21 cellular contexts compared by ENCODE assay signal in the genomic region with DNA sequence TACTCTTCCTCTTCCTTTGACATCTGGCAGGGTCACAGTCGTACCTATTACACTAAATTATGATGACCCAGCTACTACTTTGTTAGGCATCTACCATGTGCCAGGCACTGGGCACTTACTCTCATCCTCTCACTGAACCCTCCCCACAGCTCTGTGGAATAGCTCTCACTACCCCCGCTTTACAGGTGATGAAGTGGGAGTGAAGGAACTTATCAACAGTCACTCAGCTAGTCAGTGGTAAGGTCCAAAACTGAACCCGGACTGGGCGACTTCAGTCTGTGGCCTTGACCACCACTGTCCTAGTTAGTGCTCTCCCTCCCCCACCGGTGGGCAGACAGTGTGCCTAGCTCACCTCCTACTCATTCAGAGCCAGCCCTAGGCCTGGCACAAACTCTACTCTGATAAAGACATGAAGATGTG. TPM values are rescaled to one million over a fixed set of nuclear protein-coding genes. Genes with fewer than 3 reads are reported as not detected.
DNase-seq lines count a peak whose midpoint lies in the region; ATAC-seq and TF ChIP-seq lines count a peak whose summit lies in the region.
"Had no signal": no experiment of that assay in that cellular context is flagged by ENCODE, and none has a peak within 500 bp of the region (broad histone marks: within the 10 kb centered on the region; RNA-seq: fewer than 3 reads in every experiment).

No MANE protein-coding gene starts in this region.

- intact Hi-C loops in right cardiac atrium (cut with DNase I) = no loop called here

- H3K36me3 Mint-ChIP-seq in stimulated activated naive CD8-positive, alpha-beta T cell treated with anti-CD3 and anti-CD28 coated beads, Interleukin-15, Interleukin-2, amounts not matched to agents 100 ng/mL and 50 ng/mL, for 24 hours (ENCODE audit: low read depth) = no peaks in the 10 kb centered on the region
- H3K36me3 Mint-ChIP-seq in brain = peaks cover 6% of the 10 kb centered on the region
- H3K36me3 Mint-ChIP-seq: activated naive CD8-positive, alpha-beta T cell; naive B cell had no signal

- no peak for DNase-seq in stimulated activated naive CD8-positive, alpha-beta T cell treated with anti-CD3 and anti-CD28 coated beads, Interleukin-15, amount 100 ng/mL, for 72 hours
- DNase-seq in right cardiac atrium (no peak), T-helper 2 cell (no peak), GM19240 (ENCODE audit: insufficient read length, low spot score) (no peak), HT-29 (ENCODE audit: low spot score) (no peak)
- no peak for DNase-seq in stimulated activated CD4-positive, alpha-beta T cell treated with anti-CD3 and anti-CD28 coated beads, Interleukin-15, amount 100 ng/mL, for 24 hours
- DNase-seq: colonic mucosa, endodermal cell, naive B cell, NCI-H146, NCI-H2171, NCI-H526 treated with DMSO at 0.1 percent for 48 hours had no signal

- ATAC-seq in stimulated activated naive CD8-positive, alpha-beta T cell treated with anti-CD3 and anti-CD28 coated beads, Interleukin-15, amount 100 ng/mL, for 72 hours = no peak
- peak; percentile 25 to 59 for ATAC-seq in right cardiac atrium
- ATAC-seq: gastroesophageal sphincter, HCT116, sciatic nerve had no signal

- H3K4me1 ChIP-seq in right cardiac atrium (ENCODE audit: control insufficient read depth, insufficient read depth, low read length) = peaks cover 23% of the 10 kb centered on the region
- H3K4me1 ChIP-seq: colonic mucosa had no signal

- TF ChIP-seq CTCF in brain (conservative IDR thresholded peaks at IDR 0.05) = no peak

- no peak overlapping the region for H3K4me3 Mint-ChIP-seq in stimulated activated naive CD8-positive, alpha-beta T cell treated with anti-CD3 and anti-CD28 coated beads, Interleukin-15, Interleukin-2, amounts not matched to agents 100 ng/mL and 50 ng/mL, for 24 hours
- H3K4me3 Mint-ChIP-seq in stimulated activated naive CD8-positive, alpha-beta T cell treated with anti-CD3 and anti-CD28 coated beads, Interleukin-15, amount 100 ng/mL, for 72 hours = peak overlapping the region in 1 of 2 donors; percentile 37
- H3K4me3 Mint-ChIP-seq in brain = peak overlapping the region in 2 of 5 experiments; percentile 56 to 62
- H3K4me3 Mint-ChIP-seq: activated naive CD8-positive, alpha-beta T cell; endodermal cell had no signal

- H3K27ac Mint-ChIP-seq in stimulated activated naive CD8-positive, alpha-beta T cell treated with anti-CD3 and anti-CD28 coated beads, Interleukin-15, Interleukin-2, amounts not matched to agents 100 ng/mL and 50 ng/mL, for 24 hours = peak overlapping the region; percentile 13
- peak overlapping the region in 1 of 2 donors; percentile 48 for H3K27ac Mint-ChIP-seq in stimulated activated naive CD8-positive, alpha-beta T cell treated with anti-CD3 and anti-CD28 coated beads, Interleukin-15, amount 100 ng/mL, for 72 hours
- H3K27ac Mint-ChIP-seq in brain = peak overlapping the region; percentile 21 to 100 (median 96)
- H3K27ac Mint-ChIP-seq: activated naive CD8-positive, alpha-beta T cell; activated T-helper 2 cell treated with anti-CD3 and anti-CD28 coated beads, Interferon-gamma antibody, Interleukin-2, Interleukin-4, amounts not matched to agents 10 μg/mL and 5 μg/mL and 100 μg/mL, durations not matched to agents 14 hours and 24 hours and 36 hours; endodermal cell had no signal

- 58% methylated on average over 5 of the region's 5 CpGs for WGBS in right cardiac atrium

- H3K27me3 ChIP-seq in right cardiac atrium (ENCODE audit: control insufficient read depth, insufficient read depth) = no peaks in the 10 kb centered on the region
- H3K27me3 ChIP-seq: colonic mucosa had no signal

- peaks cover 41% of the 10 kb centered on the region for H3K4me1 Mint-ChIP-seq in stimulated activated naive CD8-positive, alpha-beta T cell treated with anti-CD3 and anti-CD28 coated beads, Interleukin-15, Interleukin-2, amounts not matched to agents 100 ng/mL and 50 ng/mL, for 24 hours (ENCODE audit: low read depth)
- peaks cover 34% of the 10 kb centered on the region for H3K4me1 Mint-ChIP-seq in stimulated activated naive CD8-positive, alpha-beta T cell treated with anti-CD3 and anti-CD28 coated beads, Interleukin-15, amount 100 ng/mL, for 72 hours
- peaks cover 90% of the 10 kb centered on the region for H3K4me1 Mint-ChIP-seq in brain

- no peak overlapping the region for H3K4me3 ChIP-seq in right cardiac atrium (ENCODE audit: low read length)
- H3K4me3 ChIP-seq: colonic mucosa, gastroesophageal sphincter, K562 had no signal

- H3K27me3 Mint-ChIP-seq in stimulated activated naive CD8-positive, alpha-beta T cell treated with anti-CD3 and anti-CD28 coated beads, Interleukin-15, Interleukin-2, amounts not matched to agents 100 ng/mL and 50 ng/mL, for 24 hours = peaks cover 4% of the 10 kb centered on the region
- peaks cover 10% of the 10 kb centered on the region for H3K27me3 Mint-ChIP-seq in stimulated activated naive CD8-positive, alpha-beta T cell treated with anti-CD3 and anti-CD28 coated beads, Interleukin-15, amount 100 ng/mL, for 72 hours
- H3K27me3 Mint-ChIP-seq in brain = peaks cover 3% of the 10 kb centered on the region

- H3K9me3 ChIP-seq in right cardiac atrium (ENCODE audit: control insufficient read depth, low read length) = no peaks in the 10 kb centered on the region
- H3K9me3 ChIP-seq: colonic mucosa, gastroesophageal sphincter had no signal

- no peak overlapping the region for H3K27ac ChIP-seq in right cardiac atrium (ENCODE audit: low read length)
- H3K27ac ChIP-seq: colonic mucosa, gastroesophageal sphincter, parathyroid adenoma had no signal

- H3K9me3 Mint-ChIP-seq in stimulated activated naive CD8-positive, alpha-beta T cell treated with anti-CD3 and anti-CD28 coated beads, Interleukin-15, Interleukin-2, amounts not matched to agents 100 ng/mL and 50 ng/mL, for 24 hours = no peaks in the 10 kb centered on the region
- no peaks in the 10 kb centered on the region for H3K9me3 Mint-ChIP-seq in stimulated activated naive CD8-positive, alpha-beta T cell treated with anti-CD3 and anti-CD28 coated beads, Interleukin-15, amount 100 ng/mL, for 72 hours
- no peaks in the 10 kb centered on the region for H3K9me3 Mint-ChIP-seq in brain
- H3K9me3 Mint-ChIP-seq: activated T-helper 2 cell treated with anti-CD3 and anti-CD28 coated beads, Interferon-gamma antibody, Interleukin-2, Interleukin-4, amounts not matched to agents 10 μg/mL and 5 μg/mL and 100 μg/mL, durations not matched to agents 14 hours and 24 hours and 36 hours; endodermal cell had no signal

RNA-seq across cellular contexts. Expression of a gene that starts 12.3 kb away (rescaled TPM):
- polyA plus RNA-seq in brain (ENCODE audit: insufficient read depth, low read depth, low replicate concordance) (67.9 TPM), right cardiac atrium (18.2 TPM)
- total RNA-seq in right cardiac atrium = 10 to 100 TPM; 11.8 to 14.8 (median 13.1) TPM
- 1.2 and 2.2 TPM in 2 replicates for total RNA-seq in HT-29 (2014; rRNA removed; shearing (Covaris generic))

RNA-seq across cellular contexts. Expression of a gene that starts 48.0 kb away (rescaled TPM):
- 4.9 TPM for polyA plus RNA-seq in brain (ENCODE audit: insufficient read depth, low read depth, low replicate concordance)
- total RNA-seq in right cardiac atrium = 10 to 100 TPM; 40.6 to 50.5 (median 50.3) TPM
- polyA plus RNA-seq in right cardiac atrium = 37.4 TPM
- total RNA-seq in HT-29 (2014; rRNA removed; shearing (Covaris generic)) = 31.0 and 37.5 TPM in 2 replicates
- total RNA-seq: activated T-helper 2 cell treated with anti-CD3 and anti-CD28 coated beads, Interferon-gamma antibody, Interleukin-2, Interleukin-4, amounts not matched to agents 10 μg/mL and 5 μg/mL and 100 μg/mL, durations not matched to agents 14 hours and 24 hours and 36 hours had no signal
